8 cellular contexts compared by ENCODE assay signal in the genomic region with DNA sequence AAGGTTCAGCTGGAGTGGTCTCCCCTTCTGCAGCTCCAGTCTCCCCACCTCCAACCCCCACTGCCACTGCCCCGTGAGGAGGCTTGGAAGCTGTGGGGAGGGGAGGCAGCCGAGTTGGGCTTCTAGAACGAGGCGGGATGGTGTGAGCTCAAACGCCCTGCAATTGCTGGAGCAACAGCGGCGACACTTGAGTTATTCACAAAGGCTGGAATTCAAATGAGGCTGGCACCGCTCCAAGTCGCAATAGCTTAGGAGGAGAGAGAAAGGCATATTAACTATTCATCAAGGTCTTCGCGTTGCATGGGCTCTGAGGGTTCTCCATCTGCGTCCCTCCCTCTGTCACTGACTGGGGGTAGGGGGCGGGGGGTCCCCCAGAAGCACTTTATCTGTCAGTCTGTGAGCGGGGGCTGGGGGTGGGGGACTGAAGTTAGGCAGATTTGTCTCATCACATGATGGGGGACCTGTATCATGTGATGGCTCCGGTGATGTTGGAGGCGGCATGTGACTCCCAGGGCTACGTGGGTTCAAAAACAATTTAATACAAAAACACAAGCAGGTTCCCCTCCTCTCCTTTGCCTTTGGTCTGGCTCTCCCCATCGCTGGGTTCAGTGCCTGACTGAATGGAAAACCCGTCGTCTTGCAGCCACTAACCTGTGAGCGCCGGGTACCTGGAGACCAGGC.
A peak's percentile ranks its signal among the peaks of the same experiment; 100 is the strongest.
DNase-seq lines count a peak whose midpoint lies in the region; ATAC-seq and TF ChIP-seq lines count a peak whose summit lies in the region.

No MANE protein-coding gene starts in this region.

- 3 to 4% methylated on average over 22 of the region's 22 CpGs for WGBS in aorta, 2 donors

- ATAC-seq in aorta (ENCODE audit: low FRiP score) = peak; percentile 52
- no peak for ATAC-seq in HG02840 (IDR thresholded peaks at IDR 0.05; ENCODE audit: low FRiP score, unreplicated experiment)
- no peak for ATAC-seq in HG02588 (IDR thresholded peaks at IDR 0.05; ENCODE audit: unreplicated experiment)

- H3K27me3 ChIP-seq in AG04450 (ENCODE audit: control insufficient read depth, insufficient read depth, low read length) (peaks cover 11% of the 10 kb centered on the region), neural cell (ENCODE audit: insufficient read depth, low read depth, low read length) (no peaks in the 10 kb centered on the region), aorta (ENCODE audit: control insufficient read depth in 1 of 2, insufficient read depth in 2 of 2, low read length in 1 of 2) (no peaks in the 10 kb centered on the region)

- peak overlapping the region; percentile 77 for H3K9ac ChIP-seq in neural cell (ENCODE audit: low read length)

- H3K27ac ChIP-seq in AG04450 (ENCODE audit: low read depth, low read length) = no peak overlapping the region
- H3K27ac ChIP-seq in HEK293 (ENCODE audit: extremely low read depth, low read depth, low read length) = no peak overlapping the region; the same call in 1 of the 2 replicates
- peak overlapping the region; percentile 90 for H3K27ac ChIP-seq in neural cell (ENCODE audit: low read length)
- H3K27ac ChIP-seq in aorta (ENCODE audit: low read depth in 1 of 2, low read length in 2 of 2) = no peak overlapping the region

- H3K36me3 ChIP-seq in HEK293 (ENCODE audit: control insufficient read depth in 2 of 2, insufficient read depth in 1 of 2, low read length in 2 of 2) (no peaks in the 10 kb centered on the region), neural cell (ENCODE audit: insufficient read depth, low read length) (no peaks in the 10 kb centered on the region), aorta (ENCODE audit: control insufficient read depth in 1 of 2, insufficient read depth in 2 of 2, low read length in 1 of 2) (no peaks in the 10 kb centered on the region)

- no peaks in the 10 kb centered on the region for H3K9me2 ChIP-seq in neural cell (ENCODE audit: insufficient read depth, low read length)

- CTCF ChIA-PET in AG04450 (lab: Charles Lee) = interaction anchor here (0.6 to 0.7 kb wide), 2 partner anchors 8 to 9 kb away, joined by 3 read pairs; no protein-coding TSS in a partner anchor
- CTCF ChIA-PET in HEK293 (lab: Yijun Ruan, JAX) = interaction anchor here (0.6 kb wide), 1 partner anchor 117 kb away, joined by 4 read pairs; no protein-coding TSS in a partner anchor

- no peaks in the 10 kb centered on the region for H4K20me1 ChIP-seq in neural cell (ENCODE audit: insufficient read depth)

- H2AFZ ChIP-seq in neural cell (ENCODE audit: low read depth, low read length) = peak overlapping the region; percentile 97

- TF ChIP-seq CTCF in AG04450 (IDR thresholded peaks at IDR 0.05; ENCODE audit: low read depth, low read length) = no peak
- no peak for TF ChIP-seq CTCF in HEK293 (tag by site-specific recombination; IDR thresholded peaks at IDR 0.05)
- TF ChIP-seq CTCF in neural cell (IDR thresholded peaks at IDR 0.05; ENCODE audit: poor library complexity, severe bottlenecking) = no peak

- H3K9me3 ChIP-seq in AG04450 (ENCODE audit: control insufficient read depth, insufficient read depth, low read length) (no peaks in the 10 kb centered on the region), HEK293 (ENCODE audit: control insufficient read depth, insufficient read depth, low read depth, low read length) (no peaks in the 10 kb centered on the region), neural cell (ENCODE audit: low read length) (no peaks in the 10 kb centered on the region), aorta (ENCODE audit: control insufficient read depth, low read length) (no peaks in the 10 kb centered on the region)

- peak; percentile 43 for TF ChIP-seq RAD21 in neural cell (conservative IDR thresholded peaks at IDR 0.05)

- POLR2A ChIA-PET in AG04450 (lab: Yijun Ruan, JAX) = no interaction called here
- POLR2A ChIA-PET in HEK293 (lab: Yijun Ruan, JAX) = interaction anchor here (0.7 kb wide), 1 partner anchor 500 kb away, joined by 4 read pairs; no protein-coding TSS in a partner anchor

- no peak for DNase-seq in AG04450 (ENCODE audit: low read depth, low spot score)
- DNase-seq in SW480 (ENCODE audit: low spot score) = peak; percentile 33
- DNase-seq in fibroblast of the conjunctiva (ENCODE audit: low read depth) = peak; percentile 23
- DNase-seq in aorta = peak; percentile 65 to 87

- peak; percentile 48 for TF ChIP-seq EP300 in neural cell (conservative IDR thresholded peaks at IDR 0.05; ENCODE audit: poor library complexity, severe bottlenecking)

- H3K79me2 ChIP-seq in neural cell (replicated peaks; ENCODE audit: insufficient read depth, low read length) = no peaks in the 10 kb centered on the region

- intact Hi-C loops in aorta (cut with DNase I) = no loop called here

- H3K4me1 ChIP-seq in HEK293 (ENCODE audit: control insufficient read depth, insufficient read depth, low read length) (0 out of 2 replicates have a peak, but pooled peaks cover 7% of the 10 kb centered on the region), aorta (ENCODE audit: control insufficient read depth in 1 of 2, insufficient read depth in 2 of 2, low read length in 2 of 2) (no peaks in the 10 kb centered on the region)

- H3K4me3 ChIP-seq in AG04450 (ENCODE audit: low read depth, low read length) = peak overlapping the region; percentile 10; the same call in 1 of the 2 replicates
- peak overlapping the region; percentile 40 for H3K4me3 ChIP-seq in HEK293 (ENCODE audit: low read depth, low read length)
- H3K4me3 ChIP-seq in neural cell (ENCODE audit: low read length) = peak overlapping the region; percentile 75
- H3K4me3 ChIP-seq in aorta (ENCODE audit: low read length in 2 of 2) = no peak overlapping the region

- peak overlapping the region; percentile 52 for H3K4me2 ChIP-seq in neural cell (ENCODE audit: low read length)

- H3F3A ChIP-seq in neural cell (ENCODE audit: insufficient read depth, low read length, poor library complexity, severe bottlenecking) = no peaks in the 10 kb centered on the region

TF ChIP-seq in HEK293, 187 proteins besides CTCF, POLR2A, EP300 and RAD21 (continues in another document):
- TF ChIP-seq, protein P1, sequence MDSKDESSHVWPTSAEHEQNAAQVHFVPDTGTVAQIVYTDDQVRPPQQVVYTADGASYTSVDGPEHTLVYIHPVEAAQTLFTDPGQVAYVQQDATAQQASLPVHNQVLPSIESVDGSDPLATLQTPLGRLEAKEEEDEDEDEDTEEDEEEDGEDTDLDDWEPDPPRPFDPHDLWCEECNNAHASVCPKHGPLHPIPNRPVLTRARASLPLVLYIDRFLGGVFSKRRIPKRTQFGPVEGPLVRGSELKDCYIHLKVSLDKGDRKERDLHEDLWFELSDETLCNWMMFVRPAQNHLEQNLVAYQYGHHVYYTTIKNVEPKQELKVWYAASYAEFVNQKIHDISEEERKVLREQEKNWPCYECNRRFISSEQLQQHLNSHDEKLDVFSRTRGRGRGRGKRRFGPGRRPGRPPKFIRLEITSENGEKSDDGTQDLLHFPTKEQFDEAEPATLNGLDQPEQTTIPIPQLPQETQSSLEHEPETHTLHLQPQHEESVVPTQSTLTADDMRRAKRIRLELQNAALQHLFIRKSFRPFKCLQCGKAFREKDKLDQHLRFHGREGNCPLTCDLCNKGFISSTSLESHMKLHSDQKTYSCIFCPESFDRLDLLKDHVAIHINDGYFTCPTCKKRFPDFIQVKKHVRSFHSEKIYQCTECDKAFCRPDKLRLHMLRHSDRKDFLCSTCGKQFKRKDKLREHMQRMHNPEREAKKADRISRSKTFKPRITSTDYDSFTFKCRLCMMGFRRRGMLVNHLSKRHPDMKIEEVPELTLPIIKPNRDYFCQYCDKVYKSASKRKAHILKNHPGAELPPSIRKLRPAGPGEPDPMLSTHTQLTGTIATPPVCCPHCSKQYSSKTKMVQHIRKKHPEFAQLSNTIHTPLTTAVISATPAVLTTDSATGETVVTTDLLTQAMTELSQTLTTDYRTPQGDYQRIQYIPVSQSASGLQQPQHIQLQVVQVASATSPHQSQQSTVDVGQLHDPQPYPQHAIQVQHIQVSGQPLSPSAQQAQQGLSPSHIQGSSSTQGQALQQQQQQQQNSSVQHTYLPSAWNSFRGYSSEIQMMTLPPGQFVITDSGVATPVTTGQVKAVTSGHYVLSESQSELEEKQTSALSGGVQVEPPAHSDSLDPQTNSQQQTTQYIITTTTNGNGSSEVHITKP (tag by site-specific recombination; IDR thresholded peaks at IDR 0.05) = peak; percentile 25
- peak; percentile 22; the same call in 1 of the 2 replicates for TF ChIP-seq OSR2 (tag by site-specific recombination; IDR thresholded peaks at IDR 0.05)

TF ChIP-seq in neural cell, 6 proteins besides CTCF, POLR2A, EP300 and RAD21:
- TF ChIP-seq MXI1 (conservative IDR thresholded peaks at IDR 0.05; ENCODE audit: poor library complexity, severe bottlenecking) (peak; percentile 41), EZH2 (IDR thresholded peaks at IDR 0.05; ENCODE audit: borderline replicate concordance, insufficient read depth, low read length, poor library complexity, severe bottlenecking) (no peak), TAF1 (IDR thresholded peaks at IDR 0.05; ENCODE audit: low read depth) (peak; percentile 56), POLR2AphosphoS5 (IDR thresholded peaks at IDR 0.05) (peak; percentile 69), SMC3 (conservative IDR thresholded peaks at IDR 0.05; ENCODE audit: poor library complexity) (peak; percentile 40)
- TF ChIP-seq, protein P2, sequence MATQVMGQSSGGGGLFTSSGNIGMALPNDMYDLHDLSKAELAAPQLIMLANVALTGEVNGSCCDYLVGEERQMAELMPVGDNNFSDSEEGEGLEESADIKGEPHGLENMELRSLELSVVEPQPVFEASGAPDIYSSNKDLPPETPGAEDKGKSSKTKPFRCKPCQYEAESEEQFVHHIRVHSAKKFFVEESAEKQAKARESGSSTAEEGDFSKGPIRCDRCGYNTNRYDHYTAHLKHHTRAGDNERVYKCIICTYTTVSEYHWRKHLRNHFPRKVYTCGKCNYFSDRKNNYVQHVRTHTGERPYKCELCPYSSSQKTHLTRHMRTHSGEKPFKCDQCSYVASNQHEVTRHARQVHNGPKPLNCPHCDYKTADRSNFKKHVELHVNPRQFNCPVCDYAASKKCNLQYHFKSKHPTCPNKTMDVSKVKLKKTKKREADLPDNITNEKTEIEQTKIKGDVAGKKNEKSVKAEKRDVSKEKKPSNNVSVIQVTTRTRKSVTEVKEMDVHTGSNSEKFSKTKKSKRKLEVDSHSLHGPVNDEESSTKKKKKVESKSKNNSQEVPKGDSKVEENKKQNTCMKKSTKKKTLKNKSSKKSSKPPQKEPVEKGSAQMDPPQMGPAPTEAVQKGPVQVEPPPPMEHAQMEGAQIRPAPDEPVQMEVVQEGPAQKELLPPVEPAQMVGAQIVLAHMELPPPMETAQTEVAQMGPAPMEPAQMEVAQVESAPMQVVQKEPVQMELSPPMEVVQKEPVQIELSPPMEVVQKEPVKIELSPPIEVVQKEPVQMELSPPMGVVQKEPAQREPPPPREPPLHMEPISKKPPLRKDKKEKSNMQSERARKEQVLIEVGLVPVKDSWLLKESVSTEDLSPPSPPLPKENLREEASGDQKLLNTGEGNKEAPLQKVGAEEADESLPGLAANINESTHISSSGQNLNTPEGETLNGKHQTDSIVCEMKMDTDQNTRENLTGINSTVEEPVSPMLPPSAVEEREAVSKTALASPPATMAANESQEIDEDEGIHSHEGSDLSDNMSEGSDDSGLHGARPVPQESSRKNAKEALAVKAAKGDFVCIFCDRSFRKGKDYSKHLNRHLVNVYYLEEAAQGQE (IDR thresholded peaks at IDR 0.05; ENCODE audit: borderline replicate concordance) = no peak
TF ChIP-seq in neural cell: peak in this region for 4.

Comparison
In these comparisons a context has a peak if more than half of its experiments do, and no peak if none do; other contexts are left out.
1. H3K4me3 ChIP-seq: peak in AG04450 (single experiment), HEK293 (single experiment) and neural cell (single experiment); none in aorta (0 of 2).